Comparison of ENCODE assay signal across 12 cellular contexts in the genomic region with DNA sequence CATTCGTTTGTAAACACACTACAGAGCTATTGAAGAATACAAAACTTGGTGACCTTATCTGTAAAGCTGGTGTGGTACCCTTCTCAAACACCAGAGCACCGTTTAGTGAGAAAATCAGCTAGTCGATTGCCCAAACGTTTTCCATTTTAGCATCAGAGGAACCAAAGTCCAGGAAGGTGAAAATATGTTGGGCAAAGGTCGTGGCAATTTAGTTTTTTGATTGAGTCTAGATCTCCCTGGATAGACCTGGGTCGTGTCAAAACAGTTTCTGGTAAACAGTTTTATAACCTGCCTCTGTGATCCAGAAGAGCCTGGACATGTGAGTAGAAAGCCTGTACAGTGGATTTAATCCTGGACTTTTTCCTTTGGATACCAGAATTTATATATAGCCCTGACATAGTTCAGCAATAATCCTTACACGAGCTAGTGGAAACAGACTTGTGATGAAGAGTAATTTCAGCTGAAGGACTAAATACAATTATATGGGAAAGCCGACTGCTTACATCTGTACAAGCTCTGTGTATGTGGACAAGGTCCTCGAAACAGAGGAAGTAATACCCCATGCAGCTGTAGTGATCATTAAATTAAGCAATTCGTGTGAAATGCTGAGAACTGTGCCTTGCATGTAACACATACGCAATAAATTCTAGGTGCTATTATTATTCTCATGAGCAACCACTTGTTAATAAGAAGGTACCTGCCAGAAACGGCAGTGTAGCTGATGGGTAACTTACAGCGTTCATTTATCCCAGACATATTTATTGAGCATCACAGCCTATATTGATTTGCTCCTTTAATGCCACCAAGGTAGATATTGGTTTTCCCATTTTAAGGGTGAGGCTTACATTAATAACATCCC.
DNase-seq lines count a peak whose midpoint lies in the region; ATAC-seq and TF ChIP-seq lines count a peak whose summit lies in the region.
"Had no signal": no experiment of that assay in that cellular context is flagged by ENCODE, and none has a peak within 500 bp of the region (broad histone marks: within the 10 kb centered on the region; RNA-seq: fewer than 3 reads in every experiment).

No MANE protein-coding gene starts in this region.

- WGBS in psoas muscle, 3 donors: 37 to 43% (median 40%) methylated on average over 13 of the region's 13 CpGs
- WGBS in transverse colon (ENCODE audit: low coverage in 1 of 2), 2 donors: 20 to 63% methylated on average over 2 to 13 of the region's 13 CpGs

- H3K9me3 ChIP-seq in left ventricle myocardium inferior (replicated peaks) (no peaks in the 10 kb centered on the region), psoas muscle (no peaks in the 10 kb centered on the region), transverse colon (no peaks in the 10 kb centered on the region)

- DNase-seq in left ventricle myocardium inferior (no peak), left cardiac atrium (no peak), psoas muscle (no peak), transverse colon (no peak), NCI-H69 (lab: John Stamatoyannopoulos, UW) (no peak)
- DNase-seq: GF-D8, NCI-H748 treated with DMSO at 0.1 percent for 48 hours, PC-9 had no signal

- in situ Hi-C loops in transverse colon (cut with MboI; ENCODE audit: low pct_ligation_motif_present in 1 of 4, low pct_unique_long_range_greater_than_20kb in 1 of 4, low sequenced_read_pairs in 3 of 4): no loop called here

- H3K27me3 ChIP-seq in left ventricle myocardium inferior (ENCODE audit: low read depth) (no peaks in the 10 kb centered on the region), psoas muscle (ENCODE audit: insufficient read depth in 3 of 3, low read length in 2 of 3) (no peaks in the 10 kb centered on the region), transverse colon (no peaks in the 10 kb centered on the region)

- peak overlapping the region; percentile 85 for H3K27ac ChIP-seq in left ventricle myocardium inferior (replicated peaks)
- H3K27ac ChIP-seq in angular gyrus (ENCODE audit: low read depth, low read length): peak overlapping the region; percentile 57
- peak overlapping the region; percentile 82 for H3K27ac ChIP-seq in psoas muscle
- H3K27ac ChIP-seq in transverse colon: peak overlapping the region in 3 of 4 donors; percentile 2 to 34 (median 33)
- H3K27ac ChIP-seq: GM23248, HL-60, PC-9 had no signal

- H3K4me3 ChIP-seq in left ventricle myocardium inferior: no peak overlapping the region
- H3K4me3 ChIP-seq in psoas muscle: peak overlapping the region; percentile 42
- no peak overlapping the region for H3K4me3 ChIP-seq in transverse colon
- H3K4me3 ChIP-seq: GM23248, PC-9 had no signal

- TF ChIP-seq CTCF in left ventricle myocardium inferior (IDR thresholded peaks at IDR 0.05; ENCODE audit: borderline replicate concordance) (no peak), psoas muscle (IDR thresholded peaks at IDR 0.05) (no peak), transverse colon (IDR thresholded peaks at IDR 0.05) (no peak)

- TF ChIP-seq EP300 in transverse colon (IDR thresholded peaks at IDR 0.05; ENCODE audit: low read depth): no peak

- no peaks in the 10 kb centered on the region for H3K36me3 ChIP-seq in left ventricle myocardium inferior
- H3K36me3 ChIP-seq in psoas muscle (ENCODE audit: insufficient read depth in 1 of 2, low read depth in 1 of 2): no peaks in the 10 kb centered on the region
- no peaks in the 10 kb centered on the region for H3K36me3 ChIP-seq in transverse colon

- H3K4me1 ChIP-seq in left ventricle myocardium inferior: peaks cover 22% of the 10 kb centered on the region
- H3K4me1 ChIP-seq in psoas muscle: peaks cover 44% of the 10 kb centered on the region
- H3K4me1 ChIP-seq in transverse colon: peaks cover 0 to 31% (median 17%) of the 10 kb centered on the region in 4 donors

- no peak for TF ChIP-seq POLR2A in transverse colon (IDR thresholded peaks at IDR 0.05)

- intact Hi-C loops in left ventricle myocardium inferior (cut with micrococcal nuclease): no loop called here
- intact Hi-C loops in left cardiac atrium (cut with DNase I): no loop called here
- intact Hi-C loops in psoas muscle (cut with DNase I): loop anchor here (2.0 to 5.0 kb wide), 2 partner anchors 14 to 35 kb away; no protein-coding TSS in a partner anchor
- intact Hi-C loops in transverse colon (cut with DNase I; ENCODE audit: low total_unique reads): no loop called here

- ATAC-seq in left cardiac atrium (no peak), psoas muscle (peak; percentile 75 to 90 (median 88)), HG02938 (IDR thresholded peaks at IDR 0.05; ENCODE audit: unreplicated experiment) (no peak)

Comparison
In these comparisons a context has a peak if more than half of its experiments do, and no peak if none do; other contexts are left out.
1. H3K27ac ChIP-seq: peak in every context shown above with its lines; median percentile 85 in left ventricle myocardium inferior; 82 in psoas muscle; 57 in angular gyrus; 33 in transverse colon.
2. ATAC-seq: peak in psoas muscle (4 of 4); none in left cardiac atrium (0 of 2) and HG02938 (single experiment).
3. intact Hi-C loops: an anchor here in psoas muscle (2.0 to 5.0 kb wide); none called in left ventricle myocardium inferior, left cardiac atrium and transverse colon.